In the genomic region with DNA sequence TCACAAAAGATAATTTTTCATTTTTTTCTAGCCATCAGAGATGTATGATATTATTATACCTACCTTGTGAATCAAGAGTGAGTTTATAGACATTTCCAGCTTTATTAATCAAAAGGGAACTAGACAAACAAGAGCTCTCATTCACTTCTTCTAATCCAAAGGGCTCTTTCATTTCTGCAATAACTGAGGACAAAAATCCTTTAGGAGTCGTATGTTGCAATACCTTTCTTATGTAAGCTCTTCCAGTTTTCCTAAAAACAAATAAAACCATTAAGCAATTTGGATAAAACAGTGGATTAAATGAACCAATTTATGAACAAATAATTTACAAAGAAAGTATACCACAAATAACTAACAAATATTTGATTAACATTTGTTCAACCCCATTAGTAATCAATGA, we compare ENCODE assay signal across 23 cellular contexts.
"Had no signal": no experiment of that assay in that cellular context is flagged by ENCODE, and none has a peak within 500 bp of the region (broad histone marks: within the 10 kb centered on the region; RNA-seq: fewer than 3 reads in every experiment).

No MANE protein-coding gene starts in this region.

- ATAC-seq: effector memory CD8-positive, alpha-beta T cell; esophagus mucosa; foreskin keratinocyte; gastroesophageal sphincter; heart right ventricle; left cardiac atrium; lower lobe of right lung; mucosa of descending colon had no signal

- H3K4me1 ChIP-seq: colonic mucosa, esophagus squamous epithelium, foreskin keratinocyte, gastroesophageal sphincter, heart right ventricle, left ventricle myocardium inferior, lower lobe of right lung had no signal

- H3K4me3 ChIP-seq: colonic mucosa, esophagus squamous epithelium, gastroesophageal sphincter, heart right ventricle, left ventricle myocardium inferior, lower lobe of right lung, mucosa of descending colon had no signal

- H3K9me3 ChIP-seq: colonic mucosa, esophagus squamous epithelium, gastroesophageal sphincter, heart right ventricle, left ventricle myocardium inferior, lower lobe of right lung, mucosa of descending colon had no signal

- H3K27ac ChIP-seq: colonic mucosa, epithelial cell of prostate, esophagus squamous epithelium, foreskin keratinocyte, gastroesophageal sphincter, heart right ventricle, left ventricle myocardium inferior, lower lobe of right lung had no signal

- H3K36me3 ChIP-seq: colonic mucosa, esophagus squamous epithelium, gastroesophageal sphincter, heart right ventricle, left ventricle myocardium inferior, lower lobe of right lung had no signal

- FAIRE-seq: endometrium, frontal cortex, islet of Langerhans, keratinocyte had no signal

- DNase-seq: colonic mucosa; cortex of kidney; effector CD8-positive, alpha-beta T cell; effector memory CD8-positive, alpha-beta T cell; endodermal cell; erythroblast; esophagus squamous epithelium; foreskin keratinocyte; heart right ventricle; hippocampal formation; left cardiac atrium; left ventricle myocardium inferior; lower lobe of right lung; mesenchymal stem cell; mucosa of descending colon; naive B cell had no signal

- H3K27me3 ChIP-seq: colonic mucosa, esophagus squamous epithelium, gastroesophageal sphincter had no signal
